ENCODE assay signal across 28 cellular contexts in genomic region chr12:46174919-46175318, GRCh38.
"Had no signal": no experiment of that assay in that cellular context is flagged by ENCODE, and none has a peak within 500 bp of the region (broad histone marks: within the 10 kb centered on the region; RNA-seq: fewer than 3 reads in every experiment).

No MANE protein-coding gene starts in this region.

- H3K9me3 Mint-ChIP-seq: activated CD4-positive, alpha-beta memory T cell treated with anti-CD3 and anti-CD28 coated beads for 36 hours; activated CD4-positive, alpha-beta T cell treated with anti-CD3 and anti-CD28 coated beads, Interleukin-2, amount 10 ng/mL, durations not matched to agents 24 days and 14 days; activated T-cell treated with anti-CD3 and anti-CD28 coated beads, Interleukin-2, amount 50 U/mL, for 24 hours; effector memory CD8-positive, alpha-beta T cell; mesothelial cell of epicardium; naive B cell; T-helper 2 cell treated with Interferon-gamma antibody and Interleukin-4, amounts not matched to agents 5 μg/mL and 100 μg/mL, for 36 hours had no signal

- H3K9me3 ChIP-seq: gastrocnemius medialis, left ventricle myocardium inferior, psoas muscle, testis, transverse colon had no signal

- H3K4me2 ChIP-seq: smooth muscle cell had no signal

- H3K27ac ChIP-seq: gastrocnemius medialis, left ventricle myocardium inferior, parathyroid adenoma, psoas muscle, testis, transverse colon, WERI-Rb-1 had no signal

- H3K4me3 Mint-ChIP-seq: activated CD4-positive, alpha-beta memory T cell treated with anti-CD3 and anti-CD28 coated beads for 36 hours; activated CD4-positive, alpha-beta T cell treated with anti-CD3 and anti-CD28 coated beads, Interleukin-2, amount 10 ng/mL, durations not matched to agents 24 days and 14 days; activated T-cell treated with anti-CD3 and anti-CD28 coated beads, Interleukin-2, amount 50 U/mL, for 24 hours; effector memory CD8-positive, alpha-beta T cell; mesothelial cell of epicardium; T-helper 2 cell treated with Interferon-gamma antibody and Interleukin-4, amounts not matched to agents 5 μg/mL and 100 μg/mL, for 36 hours had no signal

- ATAC-seq: effector memory CD8-positive, alpha-beta T cell; gastrocnemius medialis; psoas muscle had no signal

- H3K27me3 Mint-ChIP-seq: activated CD4-positive, alpha-beta memory T cell treated with anti-CD3 and anti-CD28 coated beads for 36 hours; activated CD4-positive, alpha-beta T cell treated with anti-CD3 and anti-CD28 coated beads, Interleukin-2, amount 10 ng/mL, durations not matched to agents 24 days and 14 days; activated T-cell treated with anti-CD3 and anti-CD28 coated beads, Interleukin-2, amount 50 U/mL, for 24 hours; effector memory CD8-positive, alpha-beta T cell; naive B cell had no signal

- DNase-seq: activated CD4-positive, alpha-beta memory T cell treated with anti-CD3 and anti-CD28 coated beads for 36 hours; activated CD4-positive, alpha-beta T cell treated with anti-CD3 and anti-CD28 coated beads, Interleukin-2, amount 10 ng/mL, durations not matched to agents 24 days and 14 days; activated CD4-positive, CD25-positive, alpha-beta regulatory T cell treated with anti-CD3 and anti-CD28 coated beads, Interleukin-2, amount 50 U/mL, for 72 hours; activated CD8-positive, alpha-beta memory T cell treated with anti-CD3 and anti-CD28 coated beads, Interleukin-2, amount 50 U/mL, for 48 hours; activated gamma-delta T cell treated with Interleukin-2 at 50 U/mL for 16 hours; activated naive CD4-positive, alpha-beta T cell treated with anti-CD3 and anti-CD28 coated beads, Interleukin-2, amount 50 U/mL, for 16 hours; activated T-cell treated with anti-CD3 and anti-CD28 coated beads, Interleukin-2, amount 50 U/mL, for 24 hours; amniotic stem cell; caudate nucleus; cortex of kidney; effector memory CD8-positive, alpha-beta T cell; erythroblast; gastrocnemius medialis; glutamatergic neuron; left ventricle myocardium inferior; nucleus accumbens; psoas muscle; stimulated activated CD4-positive, alpha-beta T cell treated with anti-CD3 and anti-CD28 coated beads, Interleukin-15, amount 100 ng/mL, for 24 hours; stimulated activated CD4-positive, alpha-beta T cell treated with anti-CD3 and anti-CD28 coated beads, Interleukin-2, amount 100 ng/mL, for 24 hours; stimulated activated naive CD4-positive, alpha-beta T cell treated with Interleukin-2 at 50 U/mL for 16 hours; testis; transverse colon; WERI-Rb-1 had no signal

- H3K4me3 ChIP-seq: gastrocnemius medialis, left ventricle myocardium inferior, psoas muscle, smooth muscle cell, testis, transverse colon had no signal

- H3K27me3 ChIP-seq: gastrocnemius medialis, testis, transverse colon had no signal

- H3K4me1 ChIP-seq: gastrocnemius medialis, left ventricle myocardium inferior, parathyroid adenoma, psoas muscle, testis had no signal

- H3K36me3 Mint-ChIP-seq: activated CD4-positive, alpha-beta memory T cell treated with anti-CD3 and anti-CD28 coated beads for 36 hours; mesothelial cell of epicardium; naive B cell had no signal

- H3K4me1 Mint-ChIP-seq: mesothelial cell of epicardium had no signal

- H3K27ac Mint-ChIP-seq: activated CD4-positive, alpha-beta memory T cell treated with anti-CD3 and anti-CD28 coated beads for 36 hours; activated CD4-positive, alpha-beta T cell treated with anti-CD3 and anti-CD28 coated beads, Interleukin-2, amount 10 ng/mL, durations not matched to agents 24 days and 14 days; mesothelial cell of epicardium; T-helper 2 cell treated with Interferon-gamma antibody and Interleukin-4, amounts not matched to agents 5 μg/mL and 100 μg/mL, for 36 hours had no signal

- H3K9ac ChIP-seq: parathyroid adenoma had no signal

- H3K36me3 ChIP-seq: gastrocnemius medialis, left ventricle myocardium inferior, transverse colon, WERI-Rb-1 had no signal
